Comparison of ENCODE assay signal across 8 cellular contexts in genomic region chr10:104329754-104330153, GRCh38. TPM values are rescaled to one million over a fixed set of nuclear protein-coding genes. Genes with fewer than 3 reads are reported as not detected.
DNase-seq lines count a peak whose midpoint lies in the region; ATAC-seq and TF ChIP-seq lines count a peak whose summit lies in the region.

No MANE protein-coding gene starts in this region.

- peak overlapping the region in 1 of 2 experiments; percentile 89; a peak in 3 of 4 replicates for H4K8ac ChIP-seq in IMR-90 (ENCODE audit: low read depth in 2 of 2, low read length in 2 of 2)

- no peak for TF ChIP-seq RAD21 in IMR-90 (IDR thresholded peaks at IDR 0.05; ENCODE audit: low read length)

- dilution Hi-C loops in IMR-90 (cut with HindIII; ENCODE audit: low sequenced_read_pairs, unreplicated experiment) = no loop called here

- H3K23ac ChIP-seq in IMR-90 (ENCODE audit: low read depth, low read length) = peak overlapping the region; percentile 92

- no peak overlapping the region for H3K4me3 ChIP-seq in IMR-90 (ENCODE audit: insufficient read depth, low read depth, low read length)
- H3K4me3 ChIP-seq in muscle layer of duodenum (ENCODE audit: low read depth in 1 of 2, low read length in 2 of 2) = peak overlapping the region; percentile 26 to 41
- H3K4me3 ChIP-seq in H7 (ENCODE audit: insufficient read depth, low read depth, low read length) = no peak overlapping the region

- H3K4me2 ChIP-seq in IMR-90 (ENCODE audit: low read depth, low read length) = peak overlapping the region; percentile 3

- peak overlapping the region; percentile 86 for H3K4ac ChIP-seq in IMR-90 (ENCODE audit: low read depth, low read length)

- POLR2A ChIA-PET in IMR-90 (lab: Charles Lee; ENCODE audit: unreplicated experiment) = no interaction called here

- WGBS in IMR-90 (ENCODE audit: extremely low coverage in 2 of 2, insufficient read length in 1 of 2), 2 experiments = no CpG with 5 or more reads among the region's 3 CpGs

- H3K9me3 Mint-ChIP-seq in central memory CD8-positive, alpha-beta T cell = no peaks in the 10 kb centered on the region

- peaks cover 98% of the 10 kb centered on the region for H4K20me1 ChIP-seq in IMR-90 (ENCODE audit: insufficient read depth, low read length)

- peak overlapping the region; percentile 82 for H3K4me3 Mint-ChIP-seq in central memory CD8-positive, alpha-beta T cell

- peak overlapping the region; percentile 89 for H2BK5ac ChIP-seq in IMR-90 (ENCODE audit: low read depth, low read length, poor library complexity, severe bottlenecking)

- H3K14ac ChIP-seq in IMR-90 (replicated peaks; ENCODE audit: low read depth, low read length) = peak overlapping the region; percentile 90

- TF ChIP-seq POLR2A in IMR-90 (IDR thresholded peaks at IDR 0.05; ENCODE audit: low read depth, low read length) = peak; percentile 67

- no TSS peak for BruUV-seq in IMR-90 (replicated peaks; lab: Mats Ljungman, UMichigan)

- H3K27ac Mint-ChIP-seq in central memory CD8-positive, alpha-beta T cell (ENCODE audit: low read depth) = peak overlapping the region; percentile 94

- H2BK20ac ChIP-seq in IMR-90 (ENCODE audit: low read depth, low read length) = peak overlapping the region; percentile 88

- intact Hi-C loops in IMR-90 (cut with micrococcal nuclease) = loop anchor here (1.0 to 2.0 kb wide), 3 partner anchors 9 to 29 kb away; partner anchors contain the start of gene ITPRIP

- peak overlapping the region; percentile 76 for H2BK15ac ChIP-seq in IMR-90 (ENCODE audit: low read depth, low read length)

- peaks cover 2 to 90% of the 10 kb centered on the region in 2 experiments; a peak in 2 of 4 replicates for H3K79me1 ChIP-seq in IMR-90 (ENCODE audit: low read depth in 1 of 2, low read length in 2 of 2)

- peak; percentile 1 for ATAC-seq in IMR-90 (ENCODE audit: low read depth)
- ATAC-seq in central memory CD8-positive, alpha-beta T cell (replicated peaks; ENCODE audit: extremely low read depth, poor library complexity, severe bottlenecking) = no peak
- ATAC-seq in GM19395 (IDR thresholded peaks at IDR 0.05; ENCODE audit: unreplicated experiment) = no peak

- peaks cover 3% of the 10 kb centered on the region; the same call in 1 of the 2 replicates for H3K36me3 ChIP-seq in IMR-90 (ENCODE audit: control insufficient read depth, insufficient read depth, low read length)
- H3K36me3 ChIP-seq in muscle layer of duodenum (ENCODE audit: control insufficient read depth in 1 of 2, insufficient read depth in 2 of 2, low read length in 2 of 2) = peaks cover 0 to 18% of the 10 kb centered on the region in 2 donors
- H3K36me3 ChIP-seq in H7 (replicated peaks; ENCODE audit: control insufficient read depth, insufficient read depth, low read length) = no peaks in the 10 kb centered on the region

- peak overlapping the region; percentile 67 for H4K91ac ChIP-seq in IMR-90 (ENCODE audit: insufficient read depth, low read depth, low read length)

- no peaks in the 10 kb centered on the region for H3K27me3 ChIP-seq in IMR-90 (ENCODE audit: control insufficient read depth, insufficient read depth, low read length)
- H3K27me3 ChIP-seq in muscle layer of duodenum (ENCODE audit: low read depth, low read length) = no peaks in the 10 kb centered on the region
- no peaks in the 10 kb centered on the region for H3K27me3 ChIP-seq in H7 (ENCODE audit: control insufficient read depth, insufficient read depth, low read length)

- peak overlapping the region; percentile 11; the same call in 1 of the 2 replicates for H4K5ac ChIP-seq in IMR-90 (ENCODE audit: low read depth, low read length)

- H3K27me3 Mint-ChIP-seq in central memory CD8-positive, alpha-beta T cell = no peaks in the 10 kb centered on the region

- peak overlapping the region; percentile 83 for H2AK5ac ChIP-seq in IMR-90 (ENCODE audit: low read depth, low read length)

- H3K36me3 Mint-ChIP-seq in central memory CD8-positive, alpha-beta T cell (ENCODE audit: insufficient read depth) = peaks cover 45% of the 10 kb centered on the region

- peaks cover 66% of the 10 kb centered on the region for H3K9me1 ChIP-seq in IMR-90 (ENCODE audit: insufficient read depth, low read length)

- H3K4me1 ChIP-seq in IMR-90 (ENCODE audit: control insufficient read depth, insufficient read depth, low read length) (peaks cover 64% of the 10 kb centered on the region), muscle layer of duodenum (ENCODE audit: control insufficient read depth in 1 of 2, insufficient read depth in 2 of 2, low read length in 2 of 2) (peaks cover 70 to 95% of the 10 kb centered on the region in 2 donors)

- peak overlapping the region; percentile 80 for H2BK120ac ChIP-seq in IMR-90 (ENCODE audit: low read depth, low read length)

- CTCF ChIA-PET in IMR-90 (lab: Yijun Ruan, JAX) = interaction anchor here (0.7 to 1.5 kb wide), 3 partner anchors 8 to 55 kb away, joined by 3 to 5 read pairs (median 3); no protein-coding TSS in a partner anchor

- H2AK9ac ChIP-seq in IMR-90 (replicated peaks; ENCODE audit: low read depth, low read length, poor library complexity) = peak overlapping the region; percentile 79

- peaks cover 86% of the 10 kb centered on the region for H3K4me1 Mint-ChIP-seq in central memory CD8-positive, alpha-beta T cell

- in situ Hi-C loops in ACHN (cut with HindIII; ENCODE audit: low pct_ligation_motif_present, low pct_unique_long_range_greater_than_20kb, low sequenced_read_pairs) (no loop called here), IMR-90 (cut with MboI; ENCODE audit: low sequenced_read_pairs) (no loop called here)

- H3K18ac ChIP-seq in IMR-90 (ENCODE audit: low read depth, low read length) = peak overlapping the region; percentile 31

- peak; percentile 54 for DNase-seq in ACHN
- peak; percentile 84 for DNase-seq in IMR-90
- no peak for DNase-seq in central memory CD8-positive, alpha-beta T cell (ENCODE audit: low spot score in 2 of 2)
- no peak for DNase-seq in stimulated activated CD4-positive, alpha-beta T cell treated with anti-CD3 and anti-CD28 coated beads, Interleukin-12 subunit alpha, Interleukin-12 subunit beta, amount 100 ng/mL, for 4 hours
- no peak for DNase-seq in H7
- DNase-seq in NCI-H748 treated with DMSO at 0.1 percent for 48 hours (lab: John Stamatoyannopoulos, UW) = no peak

- H3K27ac ChIP-seq in IMR-90 (ENCODE audit: insufficient read depth, low read length) = peak overlapping the region; percentile 76
- peak overlapping the region; percentile 91 for H3K27ac ChIP-seq in muscle layer of duodenum (ENCODE audit: low read length)

- H3K9me3 ChIP-seq in IMR-90 (ENCODE audit: control insufficient read depth, insufficient read depth, low read length) = no peaks in the 10 kb centered on the region
- no peaks in the 10 kb centered on the region for H3K9me3 ChIP-seq in muscle layer of duodenum (ENCODE audit: control insufficient read depth in 1 of 2, low read length in 2 of 2)

- no peak for TF ChIP-seq CTCF in IMR-90 (conservative IDR thresholded peaks at IDR 0.05; ENCODE audit: low read depth, low read length)

- peak overlapping the region; percentile 64 for H3K56ac ChIP-seq in IMR-90 (ENCODE audit: extremely low read depth, insufficient read depth, low read length)

- peak overlapping the region; percentile 12; the same call in 1 of the 2 replicates for H3K9ac ChIP-seq in IMR-90 (ENCODE audit: low read depth, low read length)

- no peak overlapping the region for H2AFZ ChIP-seq in IMR-90 (replicated peaks; ENCODE audit: low read length, poor library complexity)

TF ChIP-seq in IMR-90, 13 proteins besides CTCF, POLR2A, EP300 and RAD21:
- TF ChIP-seq NFE2L2 (IDR thresholded peaks at IDR 0.05; ENCODE audit: low read depth, low read length) = no peak
- no peak for TF ChIP-seq RFX5 (IDR thresholded peaks at IDR 0.05; ENCODE audit: low read depth, low read length)
- TF ChIP-seq MAZ (IDR thresholded peaks at IDR 0.05; ENCODE audit: borderline replicate concordance, low read depth, low read length) = no peak
- TF ChIP-seq FOS (IDR thresholded peaks at IDR 0.05; ENCODE audit: low read depth, low read length) = 0 out of 2 replicates have a peak, but pooled peaks have one; percentile 6
- TF ChIP-seq MAFK (IDR thresholded peaks at IDR 0.05; ENCODE audit: low read depth, low read length) = no peak

RNA-seq across cellular contexts. Expression of gene ITPRIP, which starts 8.5 kb away (rescaled TPM):
- total RNA-seq in IMR-90 (2012; rRNA removed) = 7.2 and 7.5 TPM in 2 replicates
- 31.9 and 38.1 TPM in 2 replicates for polyA plus RNA-seq in IMR-90 (2012; rRNA removed)
- polyA plus RNA-seq in IMR-90 (2012; cell fraction: cytosol; rRNA removed) = 24.7 and 46.9 TPM in 2 replicates
- polyA plus RNA-seq in IMR-90 (2012; cell fraction: nucleus; rRNA removed; ENCODE audit: low replicate concordance) = 64.8 and 65.2 TPM in 2 replicates
- total RNA-seq in H7 (2014; rRNA removed; shearing (Covaris generic)) = 6.7 and 6.9 TPM in 2 replicates

RNA-seq across cellular contexts. Expression of gene CFAP58, which starts 23.9 kb away (rescaled TPM):
- total RNA-seq in IMR-90 (2012; rRNA removed) = 0.36 and 0.83 TPM in 2 replicates
- 0.57 and 0.72 TPM in 2 replicates for polyA plus RNA-seq in IMR-90 (2012; rRNA removed)
- 0.03 and 0.09 TPM in 2 replicates for polyA plus RNA-seq in IMR-90 (2012; cell fraction: cytosol; rRNA removed)
- 0.14 and 1.3 TPM in 2 replicates for polyA plus RNA-seq in IMR-90 (2012; cell fraction: nucleus; rRNA removed; ENCODE audit: low replicate concordance)
- total RNA-seq in H7 (2014; rRNA removed; shearing (Covaris generic)) = 0.62 and 2.0 TPM in 2 replicates

Comparison
In these comparisons a context has a peak if more than half of its experiments do, and no peak if none do; other contexts are left out.
1. DNase-seq: peak in ACHN (single experiment) and IMR-90 (single experiment); none in central memory CD8-positive, alpha-beta T cell (0 of 2), stimulated activated CD4-positive, alpha-beta T cell treated with anti-CD3 and anti-CD28 coated beads, Interleukin-12 subunit alpha, Interleukin-12 subunit beta, amount 100 ng/mL, for 4 hours (single experiment), H7 (single experiment) and NCI-H748 treated with DMSO at 0.1 percent for 48 hours (single experiment).
2. H3K4me3 ChIP-seq: peak in muscle layer of duodenum (2 of 2); none in IMR-90 (single experiment) and H7 (single experiment).